In the genomic region with DNA sequence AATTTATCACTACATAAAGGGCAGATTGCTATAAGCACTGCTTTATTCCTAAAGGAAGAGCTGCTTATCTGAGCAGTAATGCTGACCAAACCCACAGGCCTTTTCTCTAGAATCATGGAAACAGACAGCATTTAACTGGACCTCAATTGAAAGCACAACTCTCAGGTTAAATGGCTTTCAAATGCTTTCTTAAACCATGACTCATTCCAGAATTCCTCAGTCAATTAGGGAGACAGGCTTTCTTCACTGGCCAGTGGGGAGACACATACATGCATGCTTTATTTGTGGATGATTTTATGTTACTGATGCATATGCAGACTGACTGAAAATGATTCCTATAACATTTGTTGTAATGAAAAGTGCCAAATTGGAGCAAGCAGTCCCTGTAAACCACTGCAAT, we compare ENCODE assay signal across 1 cellular context.
TF ChIP-seq lines count a peak whose summit lies in the region.

No MANE protein-coding gene starts in this region.

TF ChIP-seq in WTC11, 78 proteins besides CTCF, POLR2A, EP300 and RAD21 (continued from another document):
- TF ChIP-seq, protein P1, sequence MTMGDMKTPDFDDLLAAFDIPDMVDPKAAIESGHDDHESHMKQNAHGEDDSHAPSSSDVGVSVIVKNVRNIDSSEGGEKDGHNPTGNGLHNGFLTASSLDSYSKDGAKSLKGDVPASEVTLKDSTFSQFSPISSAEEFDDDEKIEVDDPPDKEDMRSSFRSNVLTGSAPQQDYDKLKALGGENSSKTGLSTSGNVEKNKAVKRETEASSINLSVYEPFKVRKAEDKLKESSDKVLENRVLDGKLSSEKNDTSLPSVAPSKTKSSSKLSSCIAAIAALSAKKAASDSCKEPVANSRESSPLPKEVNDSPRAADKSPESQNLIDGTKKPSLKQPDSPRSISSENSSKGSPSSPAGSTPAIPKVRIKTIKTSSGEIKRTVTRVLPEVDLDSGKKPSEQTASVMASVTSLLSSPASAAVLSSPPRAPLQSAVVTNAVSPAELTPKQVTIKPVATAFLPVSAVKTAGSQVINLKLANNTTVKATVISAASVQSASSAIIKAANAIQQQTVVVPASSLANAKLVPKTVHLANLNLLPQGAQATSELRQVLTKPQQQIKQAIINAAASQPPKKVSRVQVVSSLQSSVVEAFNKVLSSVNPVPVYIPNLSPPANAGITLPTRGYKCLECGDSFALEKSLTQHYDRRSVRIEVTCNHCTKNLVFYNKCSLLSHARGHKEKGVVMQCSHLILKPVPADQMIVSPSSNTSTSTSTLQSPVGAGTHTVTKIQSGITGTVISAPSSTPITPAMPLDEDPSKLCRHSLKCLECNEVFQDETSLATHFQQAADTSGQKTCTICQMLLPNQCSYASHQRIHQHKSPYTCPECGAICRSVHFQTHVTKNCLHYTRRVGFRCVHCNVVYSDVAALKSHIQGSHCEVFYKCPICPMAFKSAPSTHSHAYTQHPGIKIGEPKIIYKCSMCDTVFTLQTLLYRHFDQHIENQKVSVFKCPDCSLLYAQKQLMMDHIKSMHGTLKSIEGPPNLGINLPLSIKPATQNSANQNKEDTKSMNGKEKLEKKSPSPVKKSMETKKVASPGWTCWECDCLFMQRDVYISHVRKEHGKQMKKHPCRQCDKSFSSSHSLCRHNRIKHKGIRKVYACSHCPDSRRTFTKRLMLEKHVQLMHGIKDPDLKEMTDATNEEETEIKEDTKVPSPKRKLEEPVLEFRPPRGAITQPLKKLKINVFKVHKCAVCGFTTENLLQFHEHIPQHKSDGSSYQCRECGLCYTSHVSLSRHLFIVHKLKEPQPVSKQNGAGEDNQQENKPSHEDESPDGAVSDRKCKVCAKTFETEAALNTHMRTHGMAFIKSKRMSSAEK (CRISPR knock-in tag; IDR thresholded peaks at IDR 0.05; ENCODE audit: borderline replicate concordance): no peak
